ENCODE assay signal across 14 cellular contexts in genomic region chr11:68658661-68659060, GRCh38. TPM values are rescaled to one million over a fixed set of nuclear protein-coding genes. Genes with fewer than 3 reads are reported as not detected.
DNase-seq lines count a peak whose midpoint lies in the region; ATAC-seq, FAIRE-seq and TF ChIP-seq lines count a peak whose summit lies in the region.
"Had no signal": no experiment of that assay in that cellular context is flagged by ENCODE, and none has a peak within 500 bp of the region (broad histone marks: within the 10 kb centered on the region; RNA-seq: fewer than 3 reads in every experiment).

No MANE protein-coding gene starts in this region.

- H3K79me2 ChIP-seq in GM23338 (replicated peaks; ENCODE audit: insufficient read depth) = no peaks in the 10 kb centered on the region
- H3K79me2 ChIP-seq in astrocyte (ENCODE audit: insufficient read depth, low read length) = no peaks in the 10 kb centered on the region

- H3K4me3 ChIP-seq in GM23338 (no peak overlapping the region), astrocyte (ENCODE audit: insufficient read depth, low read depth, low read length) (no peak overlapping the region), right cardiac atrium (ENCODE audit: low read length) (no peak overlapping the region)
- H3K4me3 ChIP-seq: coronary artery had no signal

- H2AFZ ChIP-seq in GM23338 (peak overlapping the region; percentile 59; the same call in 1 of the 2 replicates), astrocyte (ENCODE audit: low read depth, low read length) (no peak overlapping the region)

- WGBS in right cardiac atrium = 57% methylated on average over 13 of the region's 13 CpGs

- no peak for FAIRE-seq in astrocyte (lab: Jason Lieb, UNC)
- FAIRE-seq: GM18507, TTC549 had no signal

- ATAC-seq in GM23338 (no peak), right cardiac atrium (peak; percentile 34 to 45), HG02840 (IDR thresholded peaks at IDR 0.05; ENCODE audit: low FRiP score, unreplicated experiment) (no peak)
- ATAC-seq: activated CD8-positive, alpha-beta T cell treated with anti-CD3 and anti-CD28 coated beads for 36 hours had no signal

- no peaks in the 10 kb centered on the region for H3K9me2 ChIP-seq in GM23338 (ENCODE audit: insufficient read depth)

- H3K27ac ChIP-seq in GM23338 (ENCODE audit: low read depth) (no peak overlapping the region), astrocyte (ENCODE audit: low read depth, low read length) (no peak overlapping the region), right cardiac atrium (ENCODE audit: low read length) (no peak overlapping the region)
- H3K27ac ChIP-seq: coronary artery, epithelial cell of prostate, KMS-11 had no signal

- H3K9me3 Mint-ChIP-seq in GM23338 (peaks cover 25% of the 10 kb centered on the region), astrocyte (ENCODE audit: unreplicated experiment) (peaks cover 26% of the 10 kb centered on the region)

- peaks cover 12% of the 10 kb centered on the region for H3K27me3 Mint-ChIP-seq in GM23338 (ENCODE audit: insufficient read depth, low read depth, poor library complexity)
- H3K27me3 Mint-ChIP-seq in astrocyte (ENCODE audit: low read depth, unreplicated experiment) = peaks cover 45% of the 10 kb centered on the region

- intact Hi-C loops in right cardiac atrium (cut with DNase I) = no loop called here

- peaks cover 5% of the 10 kb centered on the region; the same call in 1 of the 2 replicates for H3F3A ChIP-seq in GM23338 (replicated peaks; ENCODE audit: low read depth)

- H3K36me3 ChIP-seq in GM23338 (ENCODE audit: insufficient read depth) (no peaks in the 10 kb centered on the region), astrocyte (ENCODE audit: insufficient read depth, low read length) (no peaks in the 10 kb centered on the region)

- H3K27me3 ChIP-seq in GM23338 (ENCODE audit: insufficient read depth) = no peaks in the 10 kb centered on the region
- peaks cover 59% of the 10 kb centered on the region for H3K27me3 ChIP-seq in astrocyte (ENCODE audit: insufficient read depth, low read length)
- H3K27me3 ChIP-seq in right cardiac atrium (ENCODE audit: control insufficient read depth, insufficient read depth) = no peaks in the 10 kb centered on the region

- DNase-seq in GM23338 (ENCODE audit: low spot score) = no peak
- peak; percentile 16 for DNase-seq in astrocyte (ENCODE audit: low read depth)
- peak in 1 of 3 donors; percentile 51 for DNase-seq in right cardiac atrium
- peak; percentile 23 for DNase-seq in stromal cell of bone marrow (ENCODE audit: low read depth)
- DNase-seq in HPDE6-E6E7 (ENCODE audit: extremely low spot score) = no peak
- no peak for DNase-seq in NCI-H1436 (lab: John Stamatoyannopoulos, UW)
- DNase-seq: activated CD8-positive, alpha-beta T cell treated with anti-CD3 and anti-CD28 coated beads for 36 hours had no signal

- H3K4me1 ChIP-seq in GM23338 (ENCODE audit: insufficient read depth) (no peaks in the 10 kb centered on the region), astrocyte (ENCODE audit: insufficient read depth, low read length) (peaks cover 14% of the 10 kb centered on the region), right cardiac atrium (ENCODE audit: control insufficient read depth, insufficient read depth, low read length) (no peaks in the 10 kb centered on the region)

- H3K4me2 ChIP-seq in GM23338 = no peak overlapping the region
- peak overlapping the region; percentile 74 for H3K4me2 ChIP-seq in astrocyte (ENCODE audit: low read length)
- H3K4me2 ChIP-seq: KMS-11 had no signal

- H3K36me3 Mint-ChIP-seq in GM23338 (ENCODE audit: low read depth) (peaks cover 11% of the 10 kb centered on the region; the same call in 2 of the 3 replicates), astrocyte (ENCODE audit: low read depth, unreplicated experiment) (no peaks in the 10 kb centered on the region)

- H3K4me1 Mint-ChIP-seq in GM23338 (no peaks in the 10 kb centered on the region; the same call in 2 of the 3 replicates), astrocyte (ENCODE audit: low read depth, unreplicated experiment) (peaks cover 1% of the 10 kb centered on the region)

- no peak overlapping the region for H3K9ac ChIP-seq in astrocyte (ENCODE audit: low read length)
- H3K9ac ChIP-seq: KMS-11 had no signal

- TF ChIP-seq CTCF in GM23338 (conservative IDR thresholded peaks at IDR 0.05; ENCODE audit: low read depth in 2 of 2) = no peak
- no peak for TF ChIP-seq CTCF in astrocyte (IDR thresholded peaks at IDR 0.05; ENCODE audit: insufficient read depth, low read depth, low read length)

- no peak overlapping the region for H3K27ac Mint-ChIP-seq in GM23338
- H3K27ac Mint-ChIP-seq in astrocyte (ENCODE audit: unreplicated experiment) = no peak overlapping the region
- H3K27ac Mint-ChIP-seq: activated CD8-positive, alpha-beta T cell treated with anti-CD3 and anti-CD28 coated beads for 36 hours; progenitor cell of endocrine pancreas had no signal

- H4K20me1 ChIP-seq in GM23338 (replicated peaks; ENCODE audit: insufficient read depth) (no peaks in the 10 kb centered on the region), astrocyte (ENCODE audit: insufficient read depth, low read length) (peaks cover 13% of the 10 kb centered on the region)

- H3K4me3 Mint-ChIP-seq in GM23338 (no peak overlapping the region), astrocyte (ENCODE audit: unreplicated experiment) (no peak overlapping the region)
- H3K4me3 Mint-ChIP-seq: activated CD8-positive, alpha-beta T cell treated with anti-CD3 and anti-CD28 coated beads for 36 hours had no signal

- peaks cover 23% of the 10 kb centered on the region for H3K9me3 ChIP-seq in astrocyte (ENCODE audit: insufficient read depth, low read depth, low read length)
- no peaks in the 10 kb centered on the region for H3K9me3 ChIP-seq in right cardiac atrium (ENCODE audit: control insufficient read depth, low read length)

TF ChIP-seq in GM23338, 12 proteins besides CTCF, POLR2A, EP300 and RAD21 (continues in another document):
- TF ChIP-seq, protein P1, sequence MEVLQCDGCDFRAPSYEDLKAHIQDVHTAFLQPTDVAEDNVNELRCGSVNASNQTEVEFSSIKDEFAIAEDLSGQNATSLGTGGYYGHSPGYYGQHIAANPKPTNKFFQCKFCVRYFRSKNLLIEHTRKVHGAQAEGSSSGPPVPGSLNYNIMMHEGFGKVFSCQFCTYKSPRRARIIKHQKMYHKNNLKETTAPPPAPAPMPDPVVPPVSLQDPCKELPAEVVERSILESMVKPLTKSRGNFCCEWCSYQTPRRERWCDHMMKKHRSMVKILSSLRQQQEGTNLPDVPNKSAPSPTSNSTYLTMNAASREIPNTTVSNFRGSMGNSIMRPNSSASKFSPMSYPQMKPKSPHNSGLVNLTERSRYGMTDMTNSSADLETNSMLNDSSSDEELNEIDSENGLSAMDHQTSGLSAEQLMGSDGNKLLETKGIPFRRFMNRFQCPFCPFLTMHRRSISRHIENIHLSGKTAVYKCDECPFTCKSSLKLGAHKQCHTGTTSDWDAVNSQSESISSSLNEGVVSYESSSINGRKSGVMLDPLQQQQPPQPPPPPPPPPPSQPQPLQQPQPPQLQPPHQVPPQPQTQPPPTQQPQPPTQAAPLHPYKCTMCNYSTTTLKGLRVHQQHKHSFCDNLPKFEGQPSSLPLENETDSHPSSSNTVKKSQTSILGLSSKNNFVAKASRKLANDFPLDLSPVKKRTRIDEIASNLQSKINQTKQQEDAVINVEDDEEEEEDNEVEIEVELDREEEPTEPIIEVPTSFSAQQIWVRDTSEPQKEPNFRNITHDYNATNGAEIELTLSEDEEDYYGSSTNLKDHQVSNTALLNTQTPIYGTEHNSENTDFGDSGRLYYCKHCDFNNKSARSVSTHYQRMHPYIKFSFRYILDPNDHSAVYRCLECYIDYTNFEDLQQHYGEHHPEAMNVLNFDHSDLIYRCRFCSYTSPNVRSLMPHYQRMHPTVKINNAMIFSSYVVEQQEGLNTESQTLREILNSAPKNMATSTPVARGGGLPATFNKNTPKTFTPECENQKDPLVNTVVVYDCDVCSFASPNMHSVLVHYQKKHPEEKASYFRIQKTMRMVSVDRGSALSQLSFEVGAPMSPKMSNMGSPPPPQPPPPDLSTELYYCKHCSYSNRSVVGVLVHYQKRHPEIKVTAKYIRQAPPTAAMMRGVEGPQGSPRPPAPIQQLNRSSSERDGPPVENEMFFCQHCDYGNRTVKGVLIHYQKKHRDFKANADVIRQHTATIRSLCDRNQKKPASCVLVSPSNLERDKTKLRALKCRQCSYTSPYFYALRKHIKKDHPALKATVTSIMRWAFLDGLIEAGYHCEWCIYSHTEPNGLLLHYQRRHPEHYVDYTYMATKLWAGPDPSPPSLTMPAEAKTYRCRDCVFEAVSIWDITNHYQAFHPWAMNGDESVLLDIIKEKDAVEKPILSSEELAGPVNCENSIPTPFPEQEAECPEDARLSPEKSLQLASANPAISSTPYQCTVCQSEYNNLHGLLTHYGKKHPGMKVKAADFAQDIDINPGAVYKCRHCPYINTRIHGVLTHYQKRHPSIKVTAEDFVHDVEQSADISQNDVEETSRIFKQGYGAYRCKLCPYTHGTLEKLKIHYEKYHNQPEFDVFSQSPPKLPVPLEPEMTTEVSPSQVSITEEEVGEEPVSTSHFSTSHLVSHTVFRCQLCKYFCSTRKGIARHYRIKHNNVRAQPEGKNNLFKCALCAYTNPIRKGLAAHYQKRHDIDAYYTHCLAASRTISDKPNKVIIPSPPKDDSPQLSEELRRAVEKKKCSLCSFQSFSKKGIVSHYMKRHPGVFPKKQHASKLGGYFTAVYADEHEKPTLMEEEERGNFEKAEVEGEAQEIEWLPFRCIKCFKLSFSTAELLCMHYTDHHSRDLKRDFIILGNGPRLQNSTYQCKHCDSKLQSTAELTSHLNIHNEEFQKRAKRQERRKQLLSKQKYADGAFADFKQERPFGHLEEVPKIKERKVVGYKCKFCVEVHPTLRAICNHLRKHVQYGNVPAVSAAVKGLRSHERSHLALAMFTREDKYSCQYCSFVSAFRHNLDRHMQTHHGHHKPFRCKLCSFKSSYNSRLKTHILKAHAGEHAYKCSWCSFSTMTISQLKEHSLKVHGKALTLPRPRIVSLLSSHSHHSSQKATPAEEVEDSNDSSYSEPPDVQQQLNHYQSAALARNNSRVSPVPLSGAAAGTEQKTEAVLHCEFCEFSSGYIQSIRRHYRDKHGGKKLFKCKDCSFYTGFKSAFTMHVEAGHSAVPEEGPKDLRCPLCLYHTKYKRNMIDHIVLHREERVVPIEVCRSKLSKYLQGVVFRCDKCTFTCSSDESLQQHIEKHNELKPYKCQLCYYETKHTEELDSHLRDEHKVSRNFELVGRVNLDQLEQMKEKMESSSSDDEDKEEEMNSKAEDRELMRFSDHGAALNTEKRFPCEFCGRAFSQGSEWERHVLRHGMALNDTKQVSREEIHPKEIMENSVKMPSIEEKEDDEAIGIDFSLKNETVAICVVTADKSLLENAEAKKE (CRISPR knock-in tag; IDR thresholded peaks at IDR 0.05) = no peak
- no peak for TF ChIP-seq POLR2AphosphoS5 (IDR thresholded peaks at IDR 0.05; ENCODE audit: low read depth)
- TF ChIP-seq STAT1 (IDR thresholded peaks at IDR 0.05; ENCODE audit: unreplicated experiment) = no peak

RNA-seq across cellular contexts. Expression of gene GAL, which starts 25.7 kb away (rescaled TPM):
- total RNA-seq in GM23338 (2014; rRNA removed; shearing (Covaris generic)) = 80.9 and 82.8 TPM in 2 replicates
- polyA plus RNA-seq in GM23338 (2016; fragmentation: Nextera tagmentation; extraction: Ambion mirVana) (691 and 693 TPM in 2 replicates), right cardiac atrium (0.27 TPM)
- total RNA-seq in astrocyte (23.4 and 26.3 TPM in 2 replicates), right cardiac atrium (not detected)

Comparison
In these comparisons a context has a peak if more than half of its experiments do, and no peak if none do; other contexts are left out.
1. ATAC-seq: peak in right cardiac atrium (2 of 2); none in GM23338 (single experiment) and HG02840 (single experiment).
2. DNase-seq: peak in astrocyte (single experiment) and stromal cell of bone marrow (single experiment); none in GM23338 (single experiment), HPDE6-E6E7 (single experiment) and NCI-H1436 (single experiment).
3. RNA of gene GAL, which starts 25.7 kb away (total RNA-seq): 80.9 to 82.8 TPM in GM23338 and 23.4 to 26.3 TPM in astrocyte; not detected in right cardiac atrium; every median in the first group is over 10 times any median in the second.